Comparison of ENCODE assay signal across 21 cellular contexts in genomic region chr18:1296237-1296636, GRCh38.
"Had no signal": no experiment of that assay in that cellular context is flagged by ENCODE, and none has a peak within 500 bp of the region (broad histone marks: within the 10 kb centered on the region; RNA-seq: fewer than 3 reads in every experiment).

No MANE protein-coding gene starts in this region.

- H3K4me3 Mint-ChIP-seq: activated naive CD4-positive, alpha-beta T cell treated with anti-CD3 and anti-CD28 coated beads, Interleukin-2, amount 50 U/mL, for 24 hours; activated T-cell treated with anti-CD3 and anti-CD28 coated beads, Interleukin-2, amount 50 U/mL, for 72 hours; central memory CD8-positive, alpha-beta T cell; natural killer cell treated with Interleukin-12 subunit alpha and Interleukin-12 subunit beta and Interleukin-15 and Interleukin-18, amount 100 ng/mL, for 72 hours; stimulated activated effector memory CD8-positive, alpha-beta T cell treated with anti-CD3 and anti-CD28 coated beads, Interleukin-12 subunit alpha, Interleukin-12 subunit beta, amount 100 ng/mL, for 72 hours had no signal

- H3K27ac Mint-ChIP-seq: activated naive CD4-positive, alpha-beta T cell treated with anti-CD3 and anti-CD28 coated beads, Interleukin-2, amount 50 U/mL, for 24 hours; activated T-cell treated with anti-CD3 and anti-CD28 coated beads, Interleukin-2, amount 50 U/mL, for 72 hours; natural killer cell treated with Interleukin-12 subunit alpha and Interleukin-12 subunit beta and Interleukin-15 and Interleukin-18, amount 100 ng/mL, for 72 hours; stimulated activated effector memory CD8-positive, alpha-beta T cell treated with anti-CD3 and anti-CD28 coated beads, Interleukin-12 subunit alpha, Interleukin-12 subunit beta, amount 100 ng/mL, for 72 hours had no signal

- H3K9me3 Mint-ChIP-seq: activated naive CD4-positive, alpha-beta T cell treated with anti-CD3 and anti-CD28 coated beads, Interleukin-2, amount 50 U/mL, for 24 hours had no signal

- H3K4me1 Mint-ChIP-seq: activated naive CD4-positive, alpha-beta T cell treated with anti-CD3 and anti-CD28 coated beads, Interleukin-2, amount 50 U/mL, for 24 hours; central memory CD8-positive, alpha-beta T cell; stimulated activated effector memory CD8-positive, alpha-beta T cell treated with anti-CD3 and anti-CD28 coated beads, Interleukin-12 subunit alpha, Interleukin-12 subunit beta, amount 100 ng/mL, for 72 hours had no signal

- H3K4me3 ChIP-seq: ascending aorta, colonic mucosa, lower lobe of right lung, smooth muscle cell, stomach, vagina had no signal

- H3K36me3 Mint-ChIP-seq: activated naive CD4-positive, alpha-beta T cell treated with anti-CD3 and anti-CD28 coated beads, Interleukin-2, amount 50 U/mL, for 24 hours; stimulated activated effector memory CD8-positive, alpha-beta T cell treated with anti-CD3 and anti-CD28 coated beads, Interleukin-12 subunit alpha, Interleukin-12 subunit beta, amount 100 ng/mL, for 72 hours had no signal

- DNase-seq: activated CD4-positive, CD25-positive, alpha-beta regulatory T cell treated with anti-CD3 and anti-CD28 coated beads, Interleukin-2, amount 50 U/mL, for 72 hours; activated effector memory CD4-positive, alpha-beta T cell treated with anti-CD3 and anti-CD28 coated beads, Interleukin-2, amount 50 U/mL, for 16 hours; activated T-cell treated with anti-CD3 and anti-CD28 coated beads, Interleukin-2, amount 50 U/mL, for 72 hours; colonic mucosa; foreskin melanocyte; glutamatergic neuron; hippocampal formation; lower lobe of right lung; stimulated activated CD4-positive, alpha-beta T cell treated with anti-CD3 and anti-CD28 coated beads, Interleukin-4, amount 100 ng/mL, for 24 hours; stomach; trophoblast cell had no signal

- H3K27ac ChIP-seq: ascending aorta, colonic mucosa, lower lobe of right lung, neutrophil, stomach, vagina had no signal

- H3K4me1 ChIP-seq: ascending aorta, colonic mucosa, lower lobe of right lung, stomach, vagina had no signal

- FAIRE-seq: keratinocyte had no signal

- ATAC-seq: activated T-cell treated with anti-CD3 and anti-CD28 coated beads, Interleukin-2, amount 50 U/mL, for 72 hours; lower lobe of right lung; natural killer cell treated with Interleukin-12 subunit alpha and Interleukin-12 subunit beta and Interleukin-15 and Interleukin-18, amount 100 ng/mL, for 72 hours; sciatic nerve; stimulated activated effector memory CD8-positive, alpha-beta T cell treated with anti-CD3 and anti-CD28 coated beads, Interleukin-12 subunit alpha, Interleukin-12 subunit beta, amount 100 ng/mL, for 72 hours had no signal

- H3K27me3 ChIP-seq: ascending aorta, colonic mucosa, neutrophil, stomach, vagina had no signal

- H3K9me3 ChIP-seq: colonic mucosa, lower lobe of right lung, neutrophil, vagina had no signal

- H3K36me3 ChIP-seq: ascending aorta, colonic mucosa, lower lobe of right lung, neutrophil, stomach, vagina had no signal

- H3K27me3 Mint-ChIP-seq: activated naive CD4-positive, alpha-beta T cell treated with anti-CD3 and anti-CD28 coated beads, Interleukin-2, amount 50 U/mL, for 24 hours; central memory CD8-positive, alpha-beta T cell; natural killer cell treated with Interleukin-12 subunit alpha and Interleukin-12 subunit beta and Interleukin-15 and Interleukin-18, amount 100 ng/mL, for 72 hours had no signal
